Comparison of ENCODE assay signal across 8 cellular contexts in the genomic region with DNA sequence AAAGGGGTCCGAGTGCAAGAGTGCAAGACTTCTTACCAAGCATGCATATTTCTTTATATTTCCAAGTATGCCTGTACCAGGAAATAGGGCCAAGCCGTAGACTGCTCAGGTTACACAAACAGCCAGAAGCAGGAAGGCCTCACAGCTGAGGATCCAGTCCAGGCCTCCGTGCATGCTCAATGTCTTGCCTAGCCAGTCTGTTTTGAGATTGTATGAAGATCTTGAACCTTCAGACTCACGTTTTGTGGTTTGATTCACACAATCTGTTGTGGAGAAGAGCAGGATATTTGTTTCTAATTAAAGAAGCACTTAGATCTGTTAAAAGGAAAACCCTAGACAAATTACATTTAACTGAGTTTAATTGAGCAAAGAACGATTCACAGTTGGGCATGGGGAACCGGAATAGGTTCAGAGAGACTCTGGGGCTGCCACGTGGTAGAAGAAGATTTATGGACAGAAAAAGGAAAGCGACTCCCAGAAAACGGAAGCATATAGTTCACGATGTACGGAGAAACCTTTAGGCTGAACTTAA. TPM values are rescaled to one million over a fixed set of nuclear protein-coding genes. Genes with fewer than 3 reads are reported as not detected.
DNase-seq lines count a peak whose midpoint lies in the region; ATAC-seq and TF ChIP-seq lines count a peak whose summit lies in the region.

No MANE protein-coding gene starts in this region.

- peak; percentile 68 for DNase-seq in COLO668 (lab: John Stamatoyannopoulos, UW; ENCODE audit: unreplicated experiment)
- peak; percentile 79 for DNase-seq in NOMO-1 treated with DMSO at 0.1 percent for 48 hours (lab: John Stamatoyannopoulos, UW; ENCODE audit: unreplicated experiment)
- peak; percentile 55 to 66 for DNase-seq in breast epithelium (ENCODE audit: low spot score in 2 of 2)
- peak; percentile 86 for DNase-seq in left kidney (ENCODE audit: low read depth, low spot score)
- DNase-seq in stimulated activated naive CD4-positive, alpha-beta T cell treated with Interleukin-2 at 50 U/mL for 16 hours (lab: John Stamatoyannopoulos, UW) = no peak

- TF ChIP-seq CTCF in breast epithelium (IDR thresholded peaks at IDR 0.05) = no peak

- peak overlapping the region; percentile 80 to 86 for H3K9ac ChIP-seq in stomach smooth muscle (ENCODE audit: low read length in 2 of 2)

- ATAC-seq in HG02981 (IDR thresholded peaks at IDR 0.05; ENCODE audit: unreplicated experiment) = peak; percentile 43
- ATAC-seq in GM19351 (IDR thresholded peaks at IDR 0.05; ENCODE audit: unreplicated experiment) = no peak

- H3K27ac ChIP-seq in breast epithelium = peak overlapping the region; percentile 86 to 91
- peak overlapping the region; percentile 86 for H3K27ac ChIP-seq in stomach smooth muscle (ENCODE audit: low read length)

- TF ChIP-seq POLR2A in breast epithelium (IDR thresholded peaks at IDR 0.05) = no peak

- H3K4me3 ChIP-seq in breast epithelium (peak overlapping the region; percentile 56 to 75 (median 56)), stomach smooth muscle (ENCODE audit: low read length in 2 of 2) (peak overlapping the region; percentile 90 to 92)

- no peaks in the 10 kb centered on the region for H3K4me1 ChIP-seq in breast epithelium
- peaks cover 19% of the 10 kb centered on the region for H3K4me1 ChIP-seq in stomach smooth muscle (ENCODE audit: control insufficient read depth, insufficient read depth, low read length)

- intact Hi-C loops in breast epithelium (cut with DNase I; ENCODE audit: low total_unique reads) = no loop called here

- no peaks in the 10 kb centered on the region for H3K36me3 ChIP-seq in breast epithelium
- no peaks in the 10 kb centered on the region for H3K36me3 ChIP-seq in stomach smooth muscle (ENCODE audit: control insufficient read depth in 2 of 2, insufficient read depth in 2 of 2, low read length in 2 of 2)

- H3K27me3 ChIP-seq in breast epithelium = no peaks in the 10 kb centered on the region
- H3K27me3 ChIP-seq in stomach smooth muscle (ENCODE audit: control insufficient read depth in 1 of 2, insufficient read depth in 2 of 2, low read length in 2 of 2) = no peaks in the 10 kb centered on the region

- H3K9me3 ChIP-seq in breast epithelium (no peaks in the 10 kb centered on the region), stomach smooth muscle (ENCODE audit: control insufficient read depth in 2 of 2, low read length in 2 of 2) (no peaks in the 10 kb centered on the region)

RNA-seq across cellular contexts. Expression of gene MGST2, which starts 1.2 kb away (rescaled TPM):
- total RNA-seq in breast epithelium = 10 to 100 TPM; 29.1 to 58.7 (median 50.5) TPM
